25 cellular contexts compared by ENCODE assay signal in genomic region chr10:21417172-21417712, GRCh38.
"Had no signal": no experiment of that assay in that cellular context is flagged by ENCODE, and none has a peak within 500 bp of the region (broad histone marks: within the 10 kb centered on the region; RNA-seq: fewer than 3 reads in every experiment).

No MANE protein-coding gene starts in this region.

- H3K36me3 Mint-ChIP-seq: naive B cell; stimulated activated memory B cell treated with anti-CD40 and anti-IgM and Interleukin-4, amounts not matched to agents 10 μg/mL and 1 μg/mL and 100 μg/mL, for 72 hours had no signal

- H3K9me3 Mint-ChIP-seq: nephron progenitor cell; stimulated activated memory B cell treated with anti-CD40 and anti-IgM and Interleukin-4, amounts not matched to agents 10 μg/mL and 1 μg/mL and 100 μg/mL, for 72 hours; stimulated activated naive CD8-positive, alpha-beta T cell treated with anti-CD3 and anti-CD28 coated beads, Interleukin-15, Interleukin-2, amounts not matched to agents 100 ng/mL and 50 ng/mL, for 24 hours had no signal

- FAIRE-seq: frontal cortex had no signal

- H3K4me1 Mint-ChIP-seq: naive B cell; nephron progenitor cell; stimulated activated memory B cell treated with anti-CD40 and anti-IgM and Interleukin-4, amounts not matched to agents 10 μg/mL and 1 μg/mL and 100 μg/mL, for 72 hours had no signal

- ATAC-seq: esophagus mucosa; heart left ventricle; left colon; left ventricle myocardium superior; psoas muscle; sciatic nerve; stimulated activated memory B cell treated with anti-CD40 and anti-IgM and Interleukin-4, amounts not matched to agents 10 μg/mL and 1 μg/mL and 100 μg/mL, for 72 hours; upper lobe of right lung had no signal

- H3K27ac ChIP-seq: coronary artery, heart left ventricle, neutrophil, psoas muscle, spleen, tibial artery, upper lobe of right lung, vagina had no signal

- H3K27me3 ChIP-seq: heart left ventricle, neutrophil, spleen, tibial artery, upper lobe of right lung, vagina had no signal

- H3K4me3 Mint-ChIP-seq: naive B cell; nephron progenitor cell; stimulated activated memory B cell treated with anti-CD40 and anti-IgM and Interleukin-4, amounts not matched to agents 10 μg/mL and 1 μg/mL and 100 μg/mL, for 72 hours; stimulated activated naive CD8-positive, alpha-beta T cell treated with anti-CD3 and anti-CD28 coated beads, Interleukin-15, Interleukin-2, amounts not matched to agents 100 ng/mL and 50 ng/mL, for 24 hours had no signal

- DNase-seq: effector CD4-positive, alpha-beta T cell; heart left ventricle; hippocampal formation; left colon; left ventricle myocardium superior; mesendoderm; naive B cell; nephron progenitor cell; psoas muscle; retina; spleen; stimulated activated CD4-positive, alpha-beta T cell treated with anti-CD3 and anti-CD28 coated beads, Interleukin-15, amount 100 ng/mL, for 24 hours; stimulated activated CD4-positive, alpha-beta T cell treated with anti-CD3 and anti-CD28 coated beads, Interleukin-1b, Interleukin-23, amount 100 ng/mL, for 48 hours; stimulated activated CD4-positive, alpha-beta T cell treated with anti-CD3 and anti-CD28 coated beads, Interleukin-4, amount 100 ng/mL, for 24 hours; tibial artery; upper lobe of right lung had no signal

- H3K4me3 ChIP-seq: coronary artery, heart left ventricle, lung, psoas muscle, spleen, tibial artery, upper lobe of right lung, vagina had no signal

- H3K4me1 ChIP-seq: heart left ventricle, psoas muscle, spleen, tibial artery, upper lobe of right lung, vagina had no signal

- H3K36me3 ChIP-seq: heart left ventricle, neutrophil, spleen, tibial artery, upper lobe of right lung, vagina had no signal

- H3K27ac Mint-ChIP-seq: naive B cell; nephron progenitor cell; stimulated activated memory B cell treated with anti-CD40 and anti-IgM and Interleukin-4, amounts not matched to agents 10 μg/mL and 1 μg/mL and 100 μg/mL, for 72 hours; stimulated activated naive CD8-positive, alpha-beta T cell treated with anti-CD3 and anti-CD28 coated beads, Interleukin-15, Interleukin-2, amounts not matched to agents 100 ng/mL and 50 ng/mL, for 24 hours had no signal

- H3K9me3 ChIP-seq: heart left ventricle, neutrophil, psoas muscle, spleen, tibial artery, upper lobe of right lung, vagina had no signal
